ENCODE assay signal across 1 cellular context in genomic region chr17:182164-182751, GRCh38.
TF ChIP-seq lines count a peak whose summit lies in the region.

No MANE protein-coding gene starts in this region.

TF ChIP-seq in HepG2, 621 proteins besides CTCF, POLR2A, EP300 and RAD21 (continues in another document):
- TF ChIP-seq ZFY (CRISPR knock-in tag; IDR thresholded peaks at IDR 0.05) (peak; percentile 62), NR2F6 (IDR thresholded peaks at IDR 0.05) (no peak), NR2F6 (CRISPR knock-in tag; IDR thresholded peaks at IDR 0.05) (no peak), KLF6 (CRISPR knock-in tag; IDR thresholded peaks at IDR 0.05) (no peak), JUNB (CRISPR knock-in tag; IDR thresholded peaks at IDR 0.05; ENCODE audit: borderline replicate concordance) (no peak), ATF4 (CRISPR knock-in tag; IDR thresholded peaks at IDR 0.05) (peak in 1 of 2 experiments; percentile 98; a peak in 2 of 4 replicates), ZNF253 (CRISPR knock-in tag; IDR thresholded peaks at IDR 0.05; ENCODE audit: borderline replicate concordance) (no peak), BRCA1 (CRISPR knock-in tag; IDR thresholded peaks at IDR 0.05) (no peak), SOX5 (CRISPR knock-in tag; IDR thresholded peaks at IDR 0.05; ENCODE audit: borderline replicate concordance) (0 out of 2 replicates have a peak, but pooled peaks have one; percentile 15), MZF1 (CRISPR knock-in tag; IDR thresholded peaks at IDR 0.05; ENCODE audit: borderline replicate concordance) (0 out of 2 replicates have a peak, but pooled peaks have one; percentile 47), KDM5B (CRISPR knock-in tag; IDR thresholded peaks at IDR 0.05; ENCODE audit: borderline replicate concordance) (no peak), ZNF281 (CRISPR knock-in tag; IDR thresholded peaks at IDR 0.05; ENCODE audit: borderline replicate concordance) (peak; percentile 79), PATZ1 (CRISPR knock-in tag; IDR thresholded peaks at IDR 0.05) (peak; percentile 89), KLF15 (CRISPR knock-in tag; IDR thresholded peaks at IDR 0.05; ENCODE audit: borderline replicate concordance) (no peak), CEBPG (CRISPR knock-in tag; IDR thresholded peaks at IDR 0.05) (peak; percentile 94), ZFP91 (CRISPR knock-in tag; IDR thresholded peaks at IDR 0.05; ENCODE audit: borderline replicate concordance) (peak; percentile 32; the same call in 1 of the 2 replicates), ZNF143 (CRISPR knock-in tag; IDR thresholded peaks at IDR 0.05) (peak; percentile 29; the same call in 1 of the 2 replicates), ZBTB25 (CRISPR knock-in tag; IDR thresholded peaks at IDR 0.05) (no peak), ZNF850 (CRISPR knock-in tag; conservative IDR thresholded peaks at IDR 0.05) (no peak), ZNF598 (CRISPR knock-in tag; IDR thresholded peaks at IDR 0.05; ENCODE audit: borderline replicate concordance) (no peak), THAP7 (CRISPR knock-in tag; IDR thresholded peaks at IDR 0.05) (no peak), ZFX (CRISPR knock-in tag; IDR thresholded peaks at IDR 0.05; ENCODE audit: low read depth) (peak; percentile 66), ZNF644 (CRISPR knock-in tag; IDR thresholded peaks at IDR 0.05; ENCODE audit: low read depth) (no peak), THYN1 (CRISPR knock-in tag; IDR thresholded peaks at IDR 0.05; ENCODE audit: borderline replicate concordance, low read depth) (no peak), ZNF263 (CRISPR knock-in tag; IDR thresholded peaks at IDR 0.05) (no peak), ZNF136 (CRISPR knock-in tag; IDR thresholded peaks at IDR 0.05; ENCODE audit: low read depth) (no peak), ZNF740 (CRISPR knock-in tag; IDR thresholded peaks at IDR 0.05) (peak; percentile 60; the same call in 1 of the 2 replicates), ZNF441 (CRISPR knock-in tag; IDR thresholded peaks at IDR 0.05; ENCODE audit: borderline replicate concordance) (no peak), IKZF4 (CRISPR knock-in tag; IDR thresholded peaks at IDR 0.05; ENCODE audit: borderline replicate concordance, low read depth, not compliant biosample characterization) (no peak), CEBPB (IDR thresholded peaks at IDR 0.05; ENCODE audit: borderline replicate concordance, low read depth, low read length) (peak; percentile 89), PCBP2 (optimal IDR thresholded peaks at IDR 0.05; ENCODE audit: low read depth, low read length, poor library complexity, severe bottlenecking) (no peak), ZNF512B (CRISPR knock-in tag; IDR thresholded peaks at IDR 0.05; ENCODE audit: borderline replicate concordance) (0 out of 2 replicates have a peak, but pooled peaks have one; percentile 45), FOXP4 (CRISPR knock-in tag; IDR thresholded peaks at IDR 0.05) (peak; percentile 46; the same call in 1 of the 2 replicates), ZNF724P (CRISPR knock-in tag; IDR thresholded peaks at IDR 0.05; ENCODE audit: borderline replicate concordance) (no peak), PBX2 (CRISPR knock-in tag; IDR thresholded peaks at IDR 0.05) (no peak), POLR2AphosphoS2 (IDR thresholded peaks at IDR 0.05; ENCODE audit: low read depth, low read length) (no peak), ZNF687 (CRISPR knock-in tag; IDR thresholded peaks at IDR 0.05) (peak; percentile 58), KDM2A (CRISPR knock-in tag; IDR thresholded peaks at IDR 0.05; ENCODE audit: borderline replicate concordance, low read depth) (peak; percentile 54; the same call in 1 of the 2 replicates), GATAD2A (CRISPR knock-in tag; IDR thresholded peaks at IDR 0.05) (peak; percentile 60; the same call in 1 of the 2 replicates)
